Comparison of ENCODE assay signal across 10 cellular contexts in genomic region chr22:39176673-39177455, GRCh38. TPM values are rescaled to one million over a fixed set of nuclear protein-coding genes. Genes with fewer than 3 reads are reported as not detected.
DNase-seq lines count a peak whose midpoint lies in the region; ATAC-seq and TF ChIP-seq lines count a peak whose summit lies in the region.
"Had no signal": no experiment of that assay in that cellular context is flagged by ENCODE, and none has a peak within 500 bp of the region (broad histone marks: within the 10 kb centered on the region; RNA-seq: fewer than 3 reads in every experiment).

No MANE protein-coding gene starts in this region.

- no peaks in the 10 kb centered on the region for H3K9me3 ChIP-seq in CD8-positive, alpha-beta memory T cell (ENCODE audit: low read length)
- no peaks in the 10 kb centered on the region for H3K9me3 ChIP-seq in iPS-18a (ENCODE audit: control insufficient read depth, low read depth, low read length)

- no peaks in the 10 kb centered on the region for H3K36me3 ChIP-seq in CD8-positive, alpha-beta memory T cell (ENCODE audit: insufficient read depth, low read length)
- H3K36me3 ChIP-seq in iPS-18a (ENCODE audit: control insufficient read depth, low read depth, low read length): no peaks in the 10 kb centered on the region
- H3K36me3 ChIP-seq in rectal smooth muscle tissue (ENCODE audit: control insufficient read depth, insufficient read depth, low read length): no peaks in the 10 kb centered on the region

- no peak for TF ChIP-seq CTCF in foreskin fibroblast (IDR thresholded peaks at IDR 0.05; ENCODE audit: low read depth, low read length)

- no peaks in the 10 kb centered on the region for H3K27me3 Mint-ChIP-seq in CD8-positive, alpha-beta memory T cell
- H3K27me3 Mint-ChIP-seq in T-cell: no peaks in the 10 kb centered on the region

- CTCF ChIA-PET in CD8-positive, alpha-beta memory T cell (lab: Charles Lee): interaction anchor here (0.8 to 9.6 kb wide), 4 partner anchors 129 to 142 kb away, joined by 3 to 178 read pairs (median 4); partner anchors contain the start of gene RPL3
- CTCF ChIA-PET in T-cell (lab: Charles Lee): interaction anchor here in 1 of 2 donors (0.6 to 0.7 kb wide), 2 partner anchors 9 to 170 kb away, joined by 3 to 5 read pairs; no protein-coding TSS in a partner anchor

- peak overlapping the region in 1 of 7 donors; percentile 54 for H3K4me3 Mint-ChIP-seq in CD8-positive, alpha-beta memory T cell
- H3K4me3 Mint-ChIP-seq in T-cell: no peak overlapping the region

- peaks cover 0 to 1% (median 0%) of the 10 kb centered on the region in 3 donors for H3K36me3 Mint-ChIP-seq in CD8-positive, alpha-beta memory T cell
- no peaks in the 10 kb centered on the region for H3K36me3 Mint-ChIP-seq in T-cell

- H3K4me1 Mint-ChIP-seq in CD8-positive, alpha-beta memory T cell: peaks cover 57 to 76% (median 68%) of the 10 kb centered on the region in 3 donors
- peaks cover 31 to 62% (median 57%) of the 10 kb centered on the region in 3 donors for H3K4me1 Mint-ChIP-seq in T-cell

- peak overlapping the region; percentile 50 to 98 (median 86) for H3K27ac Mint-ChIP-seq in CD8-positive, alpha-beta memory T cell
- H3K27ac Mint-ChIP-seq in T-cell: peak overlapping the region; percentile 90 to 97

- POLR2A ChIA-PET in CD8-positive, alpha-beta memory T cell (lab: Charles Lee): no interaction called here
- POLR2A ChIA-PET in T-cell (lab: Charles Lee): no interaction called here

- no peak overlapping the region for H3K27ac ChIP-seq in CD8-positive, alpha-beta memory T cell (ENCODE audit: low read depth, low read length)
- H3K27ac ChIP-seq in iPS-18a (ENCODE audit: low read length): no peak overlapping the region
- peak overlapping the region; percentile 50 for H3K27ac ChIP-seq in rectal smooth muscle tissue (ENCODE audit: low read depth, low read length)

- no peaks in the 10 kb centered on the region for H3K9me3 Mint-ChIP-seq in CD8-positive, alpha-beta memory T cell
- peaks cover 0 to 5% (median 3%) of the 10 kb centered on the region in 3 donors for H3K9me3 Mint-ChIP-seq in T-cell

- H3K4me3 ChIP-seq in CD8-positive, alpha-beta memory T cell (ENCODE audit: low read length): no peak overlapping the region
- H3K4me3 ChIP-seq in iPS-18a (ENCODE audit: low read length): no peak overlapping the region
- no peak overlapping the region for H3K4me3 ChIP-seq in rectal smooth muscle tissue (ENCODE audit: low read length)
- H3K4me3 ChIP-seq in foreskin fibroblast (ENCODE audit: low read depth in 1 of 2, low read length in 2 of 2): no peak overlapping the region

- H3K9ac ChIP-seq in iPS-18a (ENCODE audit: low read length) (peak overlapping the region; percentile 29), rectal smooth muscle tissue (ENCODE audit: low read length) (no peak overlapping the region)

- no peaks in the 10 kb centered on the region for H3K27me3 ChIP-seq in CD8-positive, alpha-beta memory T cell (ENCODE audit: insufficient read depth, low read length, poor library complexity, severe bottlenecking)
- H3K27me3 ChIP-seq in iPS-18a (ENCODE audit: control insufficient read depth, insufficient read depth, low read length) (no peaks in the 10 kb centered on the region), rectal smooth muscle tissue (ENCODE audit: control insufficient read depth, insufficient read depth, low read length) (no peaks in the 10 kb centered on the region)

- ATAC-seq in T-cell (replicated peaks in 1 of 4) (no peak), GM18502 (IDR thresholded peaks at IDR 0.05; ENCODE audit: poor library complexity, unreplicated experiment) (no peak), HG02840 (IDR thresholded peaks at IDR 0.05; ENCODE audit: low FRiP score, unreplicated experiment) (no peak)

- no peak for DNase-seq in CD8-positive, alpha-beta memory T cell
- DNase-seq in T-cell (no peak), foreskin fibroblast (no peak)
- no peak for DNase-seq in stimulated activated CD4-positive, alpha-beta T cell treated with anti-CD3 and anti-CD28 coated beads, Interleukin-15, amount 100 ng/mL, for 24 hours
- DNase-seq: activated gamma-delta T cell treated with Interleukin-2 at 50 U/mL for 16 hours, NCI-H2227 treated with DMSO at 0.1 percent for 48 hours had no signal

- peaks cover 54% of the 10 kb centered on the region for H3K4me1 ChIP-seq in CD8-positive, alpha-beta memory T cell (ENCODE audit: insufficient read depth, low read length)
- H3K4me1 ChIP-seq in iPS-18a (ENCODE audit: control insufficient read depth, low read depth, low read length) (peaks cover 42% of the 10 kb centered on the region), rectal smooth muscle tissue (ENCODE audit: control insufficient read depth, insufficient read depth, low read length) (peaks cover 24% of the 10 kb centered on the region)

RNA-seq across cellular contexts. Expression of gene CBX7, which starts 24.4 kb away (rescaled TPM):
- 10 to 100 TPM; 26.1 to 26.4 TPM for total RNA-seq in CD8-positive, alpha-beta memory T cell
- 29.7 TPM for polyA plus RNA-seq in CD8-positive, alpha-beta memory T cell
- total RNA-seq in T-cell: 100 to 1,000 TPM in 3 of 5 donors, 10 to 100 TPM in 2; 67.4 to 160 (median 149) TPM
